11 cellular contexts compared by ENCODE assay signal in genomic region chr6:10808376-10808775, GRCh38. TPM values are rescaled to one million over a fixed set of nuclear protein-coding genes. Genes with fewer than 3 reads are reported as not detected.
"Had no signal": no experiment of that assay in that cellular context is flagged by ENCODE, and none has a peak within 500 bp of the region (broad histone marks: within the 10 kb centered on the region; RNA-seq: fewer than 3 reads in every experiment).

No MANE protein-coding gene starts in this region.

- H2AFZ ChIP-seq: GM23338 had no signal

- H3K27me3 Mint-ChIP-seq: IgD-negative memory B cell had no signal

- H3K4me2 ChIP-seq: GM23338 had no signal

- H3K9me3 Mint-ChIP-seq: GM23338, H9, IgD-negative memory B cell had no signal

- H3K36me3 Mint-ChIP-seq: IgD-negative memory B cell had no signal

- H3K27ac Mint-ChIP-seq: GM23338 had no signal

- H3K4me1 Mint-ChIP-seq: IgD-negative memory B cell had no signal

- DNase-seq: H9, HCEC 1CT, Karpas-422, KG1 had no signal

- H3K4me3 ChIP-seq: GM23338 had no signal

- H3K4me3 Mint-ChIP-seq: GM23338, H9, IgD-negative memory B cell had no signal

- H3K27ac ChIP-seq: HL-60 had no signal

- FAIRE-seq: H1, H54, HepG2 had no signal

- ATAC-seq: GM23338, HepG2 had no signal

RNA-seq across cellular contexts. Expression of gene MAK, which starts 30.0 kb away (rescaled TPM):
- total RNA-seq: HT1080 had no signal
- polyA plus RNA-seq: HepG2 had no signal
